Comparison of ENCODE assay signal across 9 cellular contexts in genomic region chr3:12405432-12406272, GRCh38.
DNase-seq lines count a peak whose midpoint lies in the region; ATAC-seq and TF ChIP-seq lines count a peak whose summit lies in the region.
"Had no signal": no experiment of that assay in that cellular context is flagged by ENCODE, and none has a peak within 500 bp of the region (broad histone marks: within the 10 kb centered on the region; RNA-seq: fewer than 3 reads in every experiment).

No MANE protein-coding gene starts in this region.

- H3K27ac ChIP-seq in hepatocyte = peak overlapping the region; percentile 79

- H3K27me3 ChIP-seq in adipocyte (replicated peaks; ENCODE audit: control insufficient read depth, insufficient read depth, low read length) (no peaks in the 10 kb centered on the region), hepatocyte (no peaks in the 10 kb centered on the region), skeletal muscle satellite cell (ENCODE audit: control insufficient read depth, insufficient read depth, low read length) (no peaks in the 10 kb centered on the region)

- 63% methylated on average over 20 of the region's 20 CpGs for WGBS in hepatocyte (ENCODE audit: low lambda C conversion rate, missing lambda C conversion rate)

- H3K4me1 ChIP-seq in adipocyte (ENCODE audit: control insufficient read depth, insufficient read depth, low read length) (peaks cover 25% of the 10 kb centered on the region), hepatocyte (ENCODE audit: insufficient read depth) (peaks cover 19% of the 10 kb centered on the region), skeletal muscle satellite cell (ENCODE audit: control insufficient read depth, insufficient read depth, low read length) (peaks cover 22% of the 10 kb centered on the region)

- H3K4me2 ChIP-seq in hepatocyte = peak overlapping the region; percentile 41
- H3K4me2 ChIP-seq in skeletal muscle satellite cell (ENCODE audit: low read length) = peak overlapping the region; percentile 66

- no peaks in the 10 kb centered on the region for H3K36me3 Mint-ChIP-seq in activated CD4-positive, alpha-beta T cell treated with anti-CD3 and anti-CD28 coated beads, Interleukin-2, amount 10 ng/mL, durations not matched to agents 7 days and 5 days (ENCODE audit: low read depth)

- H3K9me3 Mint-ChIP-seq in activated CD4-positive, alpha-beta T cell treated with anti-CD3 and anti-CD28 coated beads, Interleukin-2, amount 10 ng/mL, durations not matched to agents 7 days and 5 days = no peaks in the 10 kb centered on the region

- H3K4me3 ChIP-seq in adipocyte (ENCODE audit: low read length) = peak overlapping the region; percentile 37
- H3K4me3 ChIP-seq in hepatocyte = no peak overlapping the region
- no peak overlapping the region for H3K4me3 ChIP-seq in skeletal muscle satellite cell (ENCODE audit: low read length)

- no peaks in the 10 kb centered on the region for H3K9me3 ChIP-seq in adipocyte (ENCODE audit: control insufficient read depth, low read length)
- no peaks in the 10 kb centered on the region for H3K9me3 ChIP-seq in hepatocyte (ENCODE audit: low read depth)
- H3K9me3 ChIP-seq in skeletal muscle satellite cell (replicated peaks; ENCODE audit: low read length) = no peaks in the 10 kb centered on the region

- TF ChIP-seq CTCF in hepatocyte (IDR thresholded peaks at IDR 0.05; ENCODE audit: poor library complexity) = no peak

- peaks cover 2% of the 10 kb centered on the region for H3K27me3 Mint-ChIP-seq in activated CD4-positive, alpha-beta T cell treated with anti-CD3 and anti-CD28 coated beads, Interleukin-2, amount 10 ng/mL, durations not matched to agents 7 days and 5 days

- H3K79me2 ChIP-seq in hepatocyte = no peaks in the 10 kb centered on the region

- peak overlapping the region; percentile 28 for H3K9ac ChIP-seq in adipocyte (ENCODE audit: low read length)
- no peak overlapping the region for H3K9ac ChIP-seq in skeletal muscle satellite cell (ENCODE audit: low read depth, low read length)

- ATAC-seq in GM21619 (IDR thresholded peaks at IDR 0.05; ENCODE audit: unreplicated experiment) (no peak), HG02763 (IDR thresholded peaks at IDR 0.05; ENCODE audit: unreplicated experiment) (no peak)

- H4K20me1 ChIP-seq in hepatocyte (ENCODE audit: insufficient read depth, poor library complexity, severe bottlenecking) = no peaks in the 10 kb centered on the region

- no peak overlapping the region for H3K27ac Mint-ChIP-seq in activated CD4-positive, alpha-beta T cell treated with anti-CD3 and anti-CD28 coated beads, Interleukin-2, amount 10 ng/mL, durations not matched to agents 7 days and 5 days

- H3K4me1 Mint-ChIP-seq in activated CD4-positive, alpha-beta T cell treated with anti-CD3 and anti-CD28 coated beads, Interleukin-2, amount 10 ng/mL, durations not matched to agents 7 days and 5 days = no peaks in the 10 kb centered on the region

- H2AFZ ChIP-seq in hepatocyte = no peak overlapping the region

- DNase-seq in HEK293T (ENCODE audit: extremely low spot score) = no peak
- DNase-seq in adipocyte (ENCODE audit: low read depth) = no peak
- DNase-seq in hepatocyte (ENCODE audit: low spot score) = peak; percentile 76
- no peak for DNase-seq in activated gamma-delta T cell (lab: John Stamatoyannopoulos, UW)
- DNase-seq in activated CD4-positive, alpha-beta T cell treated with anti-CD3 and anti-CD28 coated beads, Interleukin-2, amount 10 ng/mL, durations not matched to agents 7 days and 5 days = no peak
- DNase-seq: NCI-H187 treated with DMSO at 0.1 percent for 48 hours had no signal

- POLR2A ChIA-PET in HEK293T (lab: Yijun Ruan, JAX) = no interaction called here
- POLR2A ChIA-PET in activated CD4-positive, alpha-beta T cell treated with anti-CD3 and anti-CD28 coated beads, Interleukin-2, amount 10 ng/mL, durations not matched to agents 7 days and 5 days (lab: Charles Lee) = no interaction called here

- H3K4me3 Mint-ChIP-seq in activated CD4-positive, alpha-beta T cell treated with anti-CD3 and anti-CD28 coated beads, Interleukin-2, amount 10 ng/mL, durations not matched to agents 7 days and 5 days = no peak overlapping the region

- H3K36me3 ChIP-seq in adipocyte (ENCODE audit: control insufficient read depth, insufficient read depth, low read length, severe bottlenecking) (peaks cover 78% of the 10 kb centered on the region), hepatocyte (replicated peaks; ENCODE audit: insufficient read depth, low read depth) (no peaks in the 10 kb centered on the region), skeletal muscle satellite cell (ENCODE audit: insufficient read depth, low read length) (no peaks in the 10 kb centered on the region)

- H3K9me2 ChIP-seq in hepatocyte (replicated peaks; ENCODE audit: insufficient read depth) = no peaks in the 10 kb centered on the region

- CTCF ChIA-PET in HEK293T (lab: Yijun Ruan, JAX) = no interaction called here
- CTCF ChIA-PET in activated CD4-positive, alpha-beta T cell treated with anti-CD3 and anti-CD28 coated beads, Interleukin-2, amount 10 ng/mL, durations not matched to agents 7 days and 5 days (lab: Charles Lee) = interaction anchor here (0.9 kb wide), 1 partner anchor 17 kb away, joined by 3 read pairs; no protein-coding TSS in a partner anchor

TF ChIP-seq in HEK293T, 16 proteins besides CTCF, POLR2A, EP300 and RAD21:
- TF ChIP-seq ARNT (IDR thresholded peaks at IDR 0.05) (no peak), SP1 (IDR thresholded peaks at IDR 0.05) (no peak), ELF4 (IDR thresholded peaks at IDR 0.05) (no peak), NFRKB (IDR thresholded peaks at IDR 0.05) (peak; percentile 98), FOXK2 (IDR thresholded peaks at IDR 0.05) (peak; percentile 100), FOXM1 (IDR thresholded peaks at IDR 0.05; ENCODE audit: borderline replicate concordance) (no peak), FOXA1 (IDR thresholded peaks at IDR 0.05) (no peak), CTBP1 (IDR thresholded peaks at IDR 0.05; ENCODE audit: borderline replicate concordance) (no peak), PKNOX1 (IDR thresholded peaks at IDR 0.05) (no peak; the same call in 1 of the 2 replicates), L3MBTL2 (conservative IDR thresholded peaks at IDR 0.05) (no peak), TARDBP (IDR thresholded peaks at IDR 0.05) (no peak), HDGF (IDR thresholded peaks at IDR 0.05; ENCODE audit: borderline replicate concordance) (no peak), BHLHE40 (IDR thresholded peaks at IDR 0.05; ENCODE audit: borderline replicate concordance) (peak; percentile 89), LEF1 (IDR thresholded peaks at IDR 0.05; ENCODE audit: borderline replicate concordance) (no peak), ZNF384 (IDR thresholded peaks at IDR 0.05) (no peak), SUZ12 (IDR thresholded peaks at IDR 0.05) (peak; percentile 99)
